Comparison of ENCODE assay signal across 1 cellular context in the genomic region with DNA sequence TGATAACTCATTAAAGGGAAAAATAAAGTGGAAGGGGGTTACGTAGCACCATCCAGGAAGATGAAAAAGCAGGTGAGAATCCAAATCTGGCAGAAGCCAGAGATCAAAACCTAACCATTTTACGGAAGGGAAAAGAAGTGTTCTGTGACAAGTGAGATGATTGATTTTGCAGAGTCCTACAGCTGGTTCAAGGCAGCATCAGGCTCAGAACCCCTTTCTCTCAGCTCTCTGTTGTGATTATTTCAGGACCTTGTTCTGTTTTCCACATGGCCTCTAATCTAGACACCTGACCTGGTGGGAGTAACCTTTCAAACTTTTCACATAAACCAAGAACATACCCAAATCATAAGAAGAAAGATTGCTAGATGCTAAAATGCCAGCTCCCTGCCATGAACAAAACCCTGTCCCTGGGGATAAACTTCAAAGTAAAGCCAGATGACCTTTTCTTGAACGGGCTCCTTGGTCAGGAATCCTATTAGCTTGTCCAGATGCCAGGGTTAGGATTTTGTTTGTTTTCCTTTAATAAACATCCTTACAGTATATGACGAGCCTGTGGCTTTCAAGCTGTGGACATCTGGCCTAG.
TF ChIP-seq lines count a peak whose summit lies in the region.

No MANE protein-coding gene starts in this region.

TF ChIP-seq in A549, 52 proteins besides CTCF, POLR2A, EP300 and RAD21 (continued from another document):
- no peak for TF ChIP-seq ESRRA (IDR thresholded peaks at IDR 0.05; ENCODE audit: borderline replicate concordance, low read length)
- no peak for TF ChIP-seq ZC3H11A (IDR thresholded peaks at IDR 0.05)
- TF ChIP-seq, protein P1, sequence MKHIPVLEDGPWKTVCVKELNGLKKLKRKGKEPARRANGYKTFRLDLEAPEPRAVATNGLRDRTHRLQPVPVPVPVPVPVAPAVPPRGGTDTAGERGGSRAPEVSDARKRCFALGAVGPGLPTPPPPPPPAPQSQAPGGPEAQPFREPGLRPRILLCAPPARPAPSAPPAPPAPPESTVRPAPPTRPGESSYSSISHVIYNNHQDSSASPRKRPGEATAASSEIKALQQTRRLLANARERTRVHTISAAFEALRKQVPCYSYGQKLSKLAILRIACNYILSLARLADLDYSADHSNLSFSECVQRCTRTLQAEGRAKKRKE (CRISPR knock-in tag; IDR thresholded peaks at IDR 0.05; ENCODE audit: low read depth): no peak
- no peak for TF ChIP-seq ZFP36 (IDR thresholded peaks at IDR 0.05; ENCODE audit: borderline replicate concordance, partially characterized antibody)
- no peak for TF ChIP-seq ZSCAN20 (CRISPR knock-in tag; IDR thresholded peaks at IDR 0.05)
- TF ChIP-seq, protein P2, sequence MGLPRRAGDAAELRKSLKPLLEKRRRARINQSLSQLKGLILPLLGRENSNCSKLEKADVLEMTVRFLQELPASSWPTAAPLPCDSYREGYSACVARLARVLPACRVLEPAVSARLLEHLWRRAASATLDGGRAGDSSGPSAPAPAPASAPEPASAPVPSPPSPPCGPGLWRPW (IDR thresholded peaks at IDR 0.05): no peak
- TF ChIP-seq KDM5A (IDR thresholded peaks at IDR 0.05): no peak
- no peak for TF ChIP-seq CHD2 (IDR thresholded peaks at IDR 0.05; ENCODE audit: low read length, partially characterized antibody)
- TF ChIP-seq HOXB5 (CRISPR knock-in tag; IDR thresholded peaks at IDR 0.05): peak; percentile 52; the same call in 1 of the 2 replicates
- peak; percentile 64; the same call in 1 of the 2 replicates for TF ChIP-seq HOXA7 (CRISPR knock-in tag; IDR thresholded peaks at IDR 0.05)
- no peak for TF ChIP-seq SREBF2 (IDR thresholded peaks at IDR 0.05)
- TF ChIP-seq HEYL (CRISPR knock-in tag; IDR thresholded peaks at IDR 0.05): no peak
- TF ChIP-seq RNF2 (IDR thresholded peaks at IDR 0.05; ENCODE audit: borderline replicate concordance, low read depth): no peak
- TF ChIP-seq, protein P3, sequence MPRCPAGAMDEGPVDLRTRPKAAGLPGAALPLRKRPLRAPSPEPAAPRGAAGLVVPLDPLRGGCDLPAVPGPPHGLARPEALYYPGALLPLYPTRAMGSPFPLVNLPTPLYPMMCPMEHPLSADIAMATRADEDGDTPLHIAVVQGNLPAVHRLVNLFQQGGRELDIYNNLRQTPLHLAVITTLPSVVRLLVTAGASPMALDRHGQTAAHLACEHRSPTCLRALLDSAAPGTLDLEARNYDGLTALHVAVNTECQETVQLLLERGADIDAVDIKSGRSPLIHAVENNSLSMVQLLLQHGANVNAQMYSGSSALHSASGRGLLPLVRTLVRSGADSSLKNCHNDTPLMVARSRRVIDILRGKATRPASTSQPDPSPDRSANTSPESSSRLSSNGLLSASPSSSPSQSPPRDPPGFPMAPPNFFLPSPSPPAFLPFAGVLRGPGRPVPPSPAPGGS (IDR thresholded peaks at IDR 0.05): 0 out of 3 replicates have a peak, but pooled peaks have one; percentile 8
- no peak for TF ChIP-seq PHF8 (IDR thresholded peaks at IDR 0.05; ENCODE audit: borderline replicate concordance, low read depth)
- TF ChIP-seq TP53 (CRISPR knock-in tag; IDR thresholded peaks at IDR 0.05): no peak
TF ChIP-seq in A549: peak in this region for 4.
